25 cellular contexts compared by ENCODE assay signal in the genomic region with DNA sequence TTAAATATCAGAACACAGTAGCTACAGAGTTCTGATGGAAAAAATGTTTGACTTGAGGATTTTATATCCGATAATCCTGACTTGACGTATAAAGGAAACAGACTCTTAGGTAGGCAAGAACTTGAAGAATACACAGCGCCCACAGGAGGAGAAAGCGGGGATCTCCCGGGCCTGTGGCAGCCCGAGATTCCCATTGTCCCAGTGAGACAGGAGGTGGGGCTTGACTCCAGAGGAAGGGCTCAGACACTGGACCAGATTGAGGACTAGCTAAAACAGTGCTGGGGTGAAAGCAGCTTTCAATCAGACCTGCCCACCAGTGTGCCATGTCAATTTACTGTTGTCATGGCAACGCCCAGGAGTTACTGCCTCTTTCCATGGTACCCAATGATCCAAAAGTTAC. TPM values are rescaled to one million over a fixed set of nuclear protein-coding genes. Genes with fewer than 3 reads are reported as not detected.
"Had no signal": no experiment of that assay in that cellular context is flagged by ENCODE, and none has a peak within 500 bp of the region (broad histone marks: within the 10 kb centered on the region; RNA-seq: fewer than 3 reads in every experiment).

No MANE protein-coding gene starts in this region.

- H3K4me1 ChIP-seq: ascending aorta, spleen, testis had no signal

- H3K4me3 ChIP-seq: ascending aorta, hepatocyte, left ventricle myocardium inferior, spleen, testis had no signal

- H3K27ac ChIP-seq: ascending aorta, brain microvascular endothelial cell, hepatocyte, left ventricle myocardium inferior, spleen, testis, WERI-Rb-1 had no signal

- H3K36me3 ChIP-seq: ascending aorta, brain microvascular endothelial cell, left ventricle myocardium inferior, spleen, WERI-Rb-1 had no signal

- H3K79me2 ChIP-seq: hepatocyte had no signal

- ATAC-seq: activated CD8-positive, alpha-beta T cell treated with anti-CD3 and anti-CD28 coated beads, Interleukin-2, amount 10 ng/mL, durations not matched to agents 7 days and 5 days; natural killer cell treated with Interleukin-12 subunit alpha and Interleukin-12 subunit beta and Interleukin-15 and Interleukin-18, amount 100 ng/mL, for 72 hours had no signal

- H3K27me3 ChIP-seq: ascending aorta, brain microvascular endothelial cell, hepatocyte, testis had no signal

- DNase-seq: activated CD4-positive, alpha-beta T cell treated with anti-CD3 and anti-CD28 coated beads for 1 hour; activated CD4-positive, alpha-beta T cell treated with anti-CD3 and anti-CD28 coated beads, Interleukin-2, amount 50 U/mL, for 1 hour; activated CD8-positive, alpha-beta T cell treated with anti-CD3 and anti-CD28 coated beads, Interleukin-2, amount 10 ng/mL, durations not matched to agents 7 days and 5 days; activated gamma-delta T cell; activated naive CD4-positive, alpha-beta T cell treated with anti-CD3 and anti-CD28 coated beads, Interleukin-2, amount 50 U/mL, for 16 hours; brain microvascular endothelial cell; central memory CD4-positive, alpha-beta T cell; dermis blood vessel endothelial cell; effector CD8-positive, alpha-beta T cell; foreskin melanocyte; glutamatergic neuron; left ventricle myocardium inferior; mammary epithelial cell; midbrain; stimulated activated CD4-positive, alpha-beta T cell treated with anti-CD3 and anti-CD28 coated beads, Interleukin-4, amount 100 ng/mL, for 1 hour; T-helper 1 cell; testis; trophoblast cell; WERI-Rb-1 had no signal

- H3K9me3 ChIP-seq: testis had no signal

- H2AFZ ChIP-seq: hepatocyte had no signal

- FAIRE-seq: TTC549 had no signal

- H3K4me2 ChIP-seq: hepatocyte had no signal

RNA-seq across cellular contexts. Expression of gene C14orf180, which starts 51.1 kb away (rescaled TPM):
- total RNA-seq: activated CD8-positive, alpha-beta T cell treated with anti-CD3 and anti-CD28 coated beads, Interleukin-2, amount 10 ng/mL, durations not matched to agents 7 days and 5 days; activated T-helper 1 cell treated with anti-CD3 and anti-CD28 coated beads, Interleukin-12 subunit alpha, Interleukin-12 subunit beta, Interleukin-2, Interleukin-4 antibody, amounts not matched to agents 30 ng/mL and 10 ng/mL and 1 ng/mL, durations not matched to agents 14 hours and 24 hours and 36 hours; dermis blood vessel endothelial cell; mammary epithelial cell; natural killer cell treated with Interleukin-12 subunit alpha and Interleukin-12 subunit beta and Interleukin-15 and Interleukin-18, amount 100 ng/mL, for 72 hours had no signal
- polyA plus RNA-seq: mammary epithelial cell had no signal
